In genomic region chr20:14264869-14265268, GRCh38 we compare ENCODE assay signal across 1 cellular context.
TF ChIP-seq lines count a peak whose summit lies in the region.

No MANE protein-coding gene starts in this region.

TF ChIP-seq in GM23338, 12 proteins besides CTCF, POLR2A, EP300 and RAD21 (continued from another document):
- TF ChIP-seq, protein P1, sequence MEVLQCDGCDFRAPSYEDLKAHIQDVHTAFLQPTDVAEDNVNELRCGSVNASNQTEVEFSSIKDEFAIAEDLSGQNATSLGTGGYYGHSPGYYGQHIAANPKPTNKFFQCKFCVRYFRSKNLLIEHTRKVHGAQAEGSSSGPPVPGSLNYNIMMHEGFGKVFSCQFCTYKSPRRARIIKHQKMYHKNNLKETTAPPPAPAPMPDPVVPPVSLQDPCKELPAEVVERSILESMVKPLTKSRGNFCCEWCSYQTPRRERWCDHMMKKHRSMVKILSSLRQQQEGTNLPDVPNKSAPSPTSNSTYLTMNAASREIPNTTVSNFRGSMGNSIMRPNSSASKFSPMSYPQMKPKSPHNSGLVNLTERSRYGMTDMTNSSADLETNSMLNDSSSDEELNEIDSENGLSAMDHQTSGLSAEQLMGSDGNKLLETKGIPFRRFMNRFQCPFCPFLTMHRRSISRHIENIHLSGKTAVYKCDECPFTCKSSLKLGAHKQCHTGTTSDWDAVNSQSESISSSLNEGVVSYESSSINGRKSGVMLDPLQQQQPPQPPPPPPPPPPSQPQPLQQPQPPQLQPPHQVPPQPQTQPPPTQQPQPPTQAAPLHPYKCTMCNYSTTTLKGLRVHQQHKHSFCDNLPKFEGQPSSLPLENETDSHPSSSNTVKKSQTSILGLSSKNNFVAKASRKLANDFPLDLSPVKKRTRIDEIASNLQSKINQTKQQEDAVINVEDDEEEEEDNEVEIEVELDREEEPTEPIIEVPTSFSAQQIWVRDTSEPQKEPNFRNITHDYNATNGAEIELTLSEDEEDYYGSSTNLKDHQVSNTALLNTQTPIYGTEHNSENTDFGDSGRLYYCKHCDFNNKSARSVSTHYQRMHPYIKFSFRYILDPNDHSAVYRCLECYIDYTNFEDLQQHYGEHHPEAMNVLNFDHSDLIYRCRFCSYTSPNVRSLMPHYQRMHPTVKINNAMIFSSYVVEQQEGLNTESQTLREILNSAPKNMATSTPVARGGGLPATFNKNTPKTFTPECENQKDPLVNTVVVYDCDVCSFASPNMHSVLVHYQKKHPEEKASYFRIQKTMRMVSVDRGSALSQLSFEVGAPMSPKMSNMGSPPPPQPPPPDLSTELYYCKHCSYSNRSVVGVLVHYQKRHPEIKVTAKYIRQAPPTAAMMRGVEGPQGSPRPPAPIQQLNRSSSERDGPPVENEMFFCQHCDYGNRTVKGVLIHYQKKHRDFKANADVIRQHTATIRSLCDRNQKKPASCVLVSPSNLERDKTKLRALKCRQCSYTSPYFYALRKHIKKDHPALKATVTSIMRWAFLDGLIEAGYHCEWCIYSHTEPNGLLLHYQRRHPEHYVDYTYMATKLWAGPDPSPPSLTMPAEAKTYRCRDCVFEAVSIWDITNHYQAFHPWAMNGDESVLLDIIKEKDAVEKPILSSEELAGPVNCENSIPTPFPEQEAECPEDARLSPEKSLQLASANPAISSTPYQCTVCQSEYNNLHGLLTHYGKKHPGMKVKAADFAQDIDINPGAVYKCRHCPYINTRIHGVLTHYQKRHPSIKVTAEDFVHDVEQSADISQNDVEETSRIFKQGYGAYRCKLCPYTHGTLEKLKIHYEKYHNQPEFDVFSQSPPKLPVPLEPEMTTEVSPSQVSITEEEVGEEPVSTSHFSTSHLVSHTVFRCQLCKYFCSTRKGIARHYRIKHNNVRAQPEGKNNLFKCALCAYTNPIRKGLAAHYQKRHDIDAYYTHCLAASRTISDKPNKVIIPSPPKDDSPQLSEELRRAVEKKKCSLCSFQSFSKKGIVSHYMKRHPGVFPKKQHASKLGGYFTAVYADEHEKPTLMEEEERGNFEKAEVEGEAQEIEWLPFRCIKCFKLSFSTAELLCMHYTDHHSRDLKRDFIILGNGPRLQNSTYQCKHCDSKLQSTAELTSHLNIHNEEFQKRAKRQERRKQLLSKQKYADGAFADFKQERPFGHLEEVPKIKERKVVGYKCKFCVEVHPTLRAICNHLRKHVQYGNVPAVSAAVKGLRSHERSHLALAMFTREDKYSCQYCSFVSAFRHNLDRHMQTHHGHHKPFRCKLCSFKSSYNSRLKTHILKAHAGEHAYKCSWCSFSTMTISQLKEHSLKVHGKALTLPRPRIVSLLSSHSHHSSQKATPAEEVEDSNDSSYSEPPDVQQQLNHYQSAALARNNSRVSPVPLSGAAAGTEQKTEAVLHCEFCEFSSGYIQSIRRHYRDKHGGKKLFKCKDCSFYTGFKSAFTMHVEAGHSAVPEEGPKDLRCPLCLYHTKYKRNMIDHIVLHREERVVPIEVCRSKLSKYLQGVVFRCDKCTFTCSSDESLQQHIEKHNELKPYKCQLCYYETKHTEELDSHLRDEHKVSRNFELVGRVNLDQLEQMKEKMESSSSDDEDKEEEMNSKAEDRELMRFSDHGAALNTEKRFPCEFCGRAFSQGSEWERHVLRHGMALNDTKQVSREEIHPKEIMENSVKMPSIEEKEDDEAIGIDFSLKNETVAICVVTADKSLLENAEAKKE (CRISPR knock-in tag; IDR thresholded peaks at IDR 0.05), result no peak
- TF ChIP-seq ZNF331 (CRISPR knock-in tag; IDR thresholded peaks at IDR 0.05; ENCODE audit: low read depth), result no peak
- TF ChIP-seq ZNF114 (CRISPR knock-in tag; IDR thresholded peaks at IDR 0.05), result no peak
- no peak for TF ChIP-seq POLR2AphosphoS5 (IDR thresholded peaks at IDR 0.05; ENCODE audit: low read depth)
- TF ChIP-seq EZH2 (IDR thresholded peaks at IDR 0.05; ENCODE audit: low read depth, unreplicated experiment), result no peak
- no peak for TF ChIP-seq NANOG (IDR thresholded peaks at IDR 0.05; ENCODE audit: borderline replicate concordance)
- TF ChIP-seq, protein P2, sequence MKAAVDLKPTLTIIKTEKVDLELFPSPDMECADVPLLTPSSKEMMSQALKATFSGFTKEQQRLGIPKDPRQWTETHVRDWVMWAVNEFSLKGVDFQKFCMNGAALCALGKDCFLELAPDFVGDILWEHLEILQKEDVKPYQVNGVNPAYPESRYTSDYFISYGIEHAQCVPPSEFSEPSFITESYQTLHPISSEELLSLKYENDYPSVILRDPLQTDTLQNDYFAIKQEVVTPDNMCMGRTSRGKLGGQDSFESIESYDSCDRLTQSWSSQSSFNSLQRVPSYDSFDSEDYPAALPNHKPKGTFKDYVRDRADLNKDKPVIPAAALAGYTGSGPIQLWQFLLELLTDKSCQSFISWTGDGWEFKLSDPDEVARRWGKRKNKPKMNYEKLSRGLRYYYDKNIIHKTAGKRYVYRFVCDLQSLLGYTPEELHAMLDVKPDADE (IDR thresholded peaks at IDR 0.05), result no peak
- TF ChIP-seq STAT1 (IDR thresholded peaks at IDR 0.05; ENCODE audit: unreplicated experiment), result no peak
- no peak for TF ChIP-seq CREB1 (CRISPR knock-in tag; IDR thresholded peaks at IDR 0.05; ENCODE audit: low read depth)
- no peak for TF ChIP-seq JUNB (IDR thresholded peaks at IDR 0.05; ENCODE audit: unreplicated experiment)
- no peak for TF ChIP-seq REST (IDR thresholded peaks at IDR 0.05; ENCODE audit: unreplicated experiment)
